24 cellular contexts compared by ENCODE assay signal in genomic region chr13:74450976-74451375, GRCh38.
A peak's percentile ranks its signal among the peaks of the same experiment; 100 is the strongest.
DNase-seq lines count a peak whose midpoint lies in the region; ATAC-seq and TF ChIP-seq lines count a peak whose summit lies in the region.
"Had no signal": no experiment of that assay in that cellular context is flagged by ENCODE, and none has a peak within 500 bp of the region (broad histone marks: within the 10 kb centered on the region; RNA-seq: fewer than 3 reads in every experiment).

No MANE protein-coding gene starts in this region.

- no peak overlapping the region for H3K27ac ChIP-seq in GM23248
- H3K27ac ChIP-seq in caudate nucleus (ENCODE audit: low read depth, low read length): no peak overlapping the region
- H3K27ac ChIP-seq in upper lobe of right lung: no peak overlapping the region
- H3K27ac ChIP-seq: A549, right atrium auricular region, SJSA1, vagina, WERI-Rb-1 had no signal

- H3K4me3 ChIP-seq in GM23248 (no peak overlapping the region), cardiac fibroblast (replicated peaks in 1 of 2; ENCODE audit: low read depth in 2 of 2, low read length in 2 of 2) (no peak overlapping the region), upper lobe of right lung (no peak overlapping the region)
- H3K4me3 ChIP-seq: A549, adrenal gland, right atrium auricular region, SJSA1, vagina had no signal

- DNase-seq in AG08395 (ENCODE audit: low spot score): peak; percentile 54
- peak; percentile 39 for DNase-seq in GM23248
- peak; percentile 16 to 62 for DNase-seq in cardiac fibroblast (ENCODE audit: low read depth in 2 of 2)
- peak; percentile 78 for DNase-seq in fibroblast of peridontal ligament (ENCODE audit: extremely low read depth)
- no peak for DNase-seq in caudate nucleus (lab: John Stamatoyannopoulos, UW)
- DNase-seq in upper lobe of right lung: no peak
- no peak for DNase-seq in amniotic stem cell (lab: John Stamatoyannopoulos, UW)
- DNase-seq: activated CD8-positive, alpha-beta memory T cell treated with anti-CD3 and anti-CD28 coated beads, Interleukin-2, amount 50 U/mL, for 4 hours; activated effector memory CD4-positive, alpha-beta T cell treated with anti-CD3 and anti-CD28 coated beads, Interleukin-2, amount 50 U/mL, for 16 hours; adrenal gland; GDM1; hypothalamus; NCI-H1105; NCI-H2029 treated with DMSO at 0.1 percent for 48 hours; NCI-H345; nucleus accumbens; stimulated activated CD4-positive, alpha-beta T cell treated with anti-CD3 and anti-CD28 coated beads, Interleukin-15, amount 100 ng/mL, for 24 hours; WERI-Rb-1 had no signal

- no peaks in the 10 kb centered on the region for H4K20me1 ChIP-seq in GM23248 (ENCODE audit: insufficient read depth)

- ATAC-seq in HG03439 (IDR thresholded peaks at IDR 0.05; ENCODE audit: unreplicated experiment): no peak
- ATAC-seq in upper lobe of right lung: no peak
- ATAC-seq: A549, Panc1 had no signal

- peak overlapping the region; percentile 47 for H2AFZ ChIP-seq in GM23248

- H3K9me2 ChIP-seq in GM23248 (ENCODE audit: insufficient read depth): no peaks in the 10 kb centered on the region

- WGBS in GM23248 (ENCODE audit: low coverage in 1 of 2, low lambda C conversion rate in 2 of 2, missing lambda C conversion rate in 2 of 2), 2 experiments: 3 to 5% methylated on average over 4 of the region's 4 CpGs

- intact Hi-C loops in upper lobe of right lung (cut with DNase I): no loop called here

- no peaks in the 10 kb centered on the region for H3F3A ChIP-seq in GM23248 (ENCODE audit: insufficient read depth)

- H3K9me3 ChIP-seq in GM23248 (ENCODE audit: low read depth): no peaks in the 10 kb centered on the region
- no peaks in the 10 kb centered on the region for H3K9me3 ChIP-seq in upper lobe of right lung
- H3K9me3 ChIP-seq: A549, adrenal gland, right atrium auricular region, SJSA1, vagina had no signal

- in situ Hi-C loops in GM23248 (cut with MboI): no loop called here

- no peak overlapping the region for H3K9ac ChIP-seq in GM23248

- no peaks in the 10 kb centered on the region for H3K27me3 ChIP-seq in GM23248 (replicated peaks; ENCODE audit: insufficient read depth)
- H3K27me3 ChIP-seq in upper lobe of right lung: no peaks in the 10 kb centered on the region
- H3K27me3 ChIP-seq: adrenal gland, right atrium auricular region, SJSA1, vagina had no signal

- H3K36me3 ChIP-seq in GM23248 (ENCODE audit: low read depth): no peaks in the 10 kb centered on the region
- H3K36me3 ChIP-seq in upper lobe of right lung: no peaks in the 10 kb centered on the region
- H3K36me3 ChIP-seq: adrenal gland, right atrium auricular region, SJSA1, vagina, WERI-Rb-1 had no signal

- H3K79me2 ChIP-seq in GM23248 (ENCODE audit: insufficient read depth): no peaks in the 10 kb centered on the region

- peak overlapping the region; percentile 3 for H3K4me2 ChIP-seq in GM23248 (ENCODE audit: unreplicated experiment)
- H3K4me2 ChIP-seq: A549 had no signal

- peaks cover 12% of the 10 kb centered on the region for H3K4me1 ChIP-seq in GM23248 (ENCODE audit: insufficient read depth)
- H3K4me1 ChIP-seq in upper lobe of right lung: no peaks in the 10 kb centered on the region
- H3K4me1 ChIP-seq: A549, right atrium auricular region, SJSA1 had no signal

- TF ChIP-seq CTCF in cardiac fibroblast (IDR thresholded peaks at IDR 0.05; ENCODE audit: low read depth, low read length) (no peak), upper lobe of right lung (IDR thresholded peaks at IDR 0.05) (no peak)

Comparison
In these comparisons a context has a peak if more than half of its experiments do, and no peak if none do; other contexts are left out.
1. DNase-seq: peak in AG08395 (single experiment), GM23248 (single experiment), cardiac fibroblast (2 of 2) and fibroblast of peridontal ligament (single experiment); none in caudate nucleus (0 of 61), upper lobe of right lung (single experiment) and amniotic stem cell (single experiment).